In genomic region chr1:153678519-153679336, GRCh38 we compare ENCODE assay signal across 9 cellular contexts. TPM values are rescaled to one million over a fixed set of nuclear protein-coding genes. Genes with fewer than 3 reads are reported as not detected.
DNase-seq lines count a peak whose midpoint lies in the region; FAIRE-seq and TF ChIP-seq lines count a peak whose summit lies in the region.
"Had no signal": no experiment of that assay in that cellular context is flagged by ENCODE, and none has a peak within 500 bp of the region (broad histone marks: within the 10 kb centered on the region; RNA-seq: fewer than 3 reads in every experiment).

Gene NPR1, plus strand, starts transcription at chr1:153678688. Its CDS starts 421 bp downstream, at chr1:153679109.

- POLR2A ChIA-PET in AG04449 (lab: Yijun Ruan, JAX), result no interaction called here

- peak within 1 kb of the TSS; percentile 44 for H3K18ac ChIP-seq in mesendoderm (ENCODE audit: low read length)

- H4K5ac ChIP-seq in mesendoderm (ENCODE audit: low read length), result no peak within 1 kb of the TSS

- H3K4ac ChIP-seq in mesendoderm (ENCODE audit: low read depth, low read length), result peak within 1 kb of the TSS; percentile 64

- intact Hi-C loops in tibial artery (cut with DNase I; ENCODE audit: low total_unique reads), result loop anchor here (2.0 to 10.0 kb wide), 4 partner anchors 69 to 306 kb away; partner anchors contain the start of genes DENND4B and RAB13

- peak within 1 kb of the TSS; percentile 95 for H3K4me2 ChIP-seq in mesendoderm (ENCODE audit: low read length)

- no peak within 1 kb of the TSS for H3K27ac ChIP-seq in effector memory CD4-positive, alpha-beta T cell (ENCODE audit: insufficient read depth, low read length, poor library complexity, severe bottlenecking)
- H3K27ac ChIP-seq in mesendoderm (ENCODE audit: low read depth, low read length) (no peak within 1 kb of the TSS), tibial artery (peak within 1 kb of the TSS; percentile 84 to 86)

- no peak within 1 kb of the TSS for H2BK15ac ChIP-seq in mesendoderm (replicated peaks; ENCODE audit: low read depth)

- CTCF ChIA-PET in AG04449 (lab: Yijun Ruan, JAX), result interaction anchor here (0.7 to 8.9 kb wide), 27 partner anchors 10 to 312 kb away, joined by 3 to 118 read pairs (median 5); partner anchors contain the start of genes CREB3L4, JTB, RAB13 and RPS27

- no peak within 1 kb of the TSS for H2BK5ac ChIP-seq in mesendoderm (ENCODE audit: low read length)

- no peak within 1 kb of the TSS for H4K8ac ChIP-seq in mesendoderm (ENCODE audit: low read depth, low read length)

- TF ChIP-seq CTCF in AG04449 (IDR thresholded peaks at IDR 0.05; ENCODE audit: insufficient read depth, low read length, missing control alignments), result no peak
- no peak for TF ChIP-seq CTCF in tibial artery (IDR thresholded peaks at IDR 0.05)

- H3K79me1 ChIP-seq in mesendoderm (ENCODE audit: low read length), result no peaks in the 10 kb centered on the region

- DNase-seq in AG04449 (ENCODE audit: low read depth, low spot score) (no peak), GM12892 (ENCODE audit: insufficient read length) (peak; percentile 45), T-helper 9 cell (peak; percentile 16), mesendoderm (peak; percentile 66), tibial artery (peak; percentile 81 to 89), kidney glomerular epithelial cell (lab: John Stamatoyannopoulos, UW) (no peak), H4 (ENCODE audit: low spot score) (no peak)
- no peak for DNase-seq in effector memory CD4-positive, alpha-beta T cell

- peak within 1 kb of the TSS; percentile 82 for H3K9ac ChIP-seq in mesendoderm (ENCODE audit: low read length)

- H3K4me1 ChIP-seq in effector memory CD4-positive, alpha-beta T cell (ENCODE audit: control insufficient read depth, insufficient read depth, low read length, poor library complexity, severe bottlenecking), result peaks cover 28% of the 10 kb centered on the region
- H3K4me1 ChIP-seq in mesendoderm (ENCODE audit: control insufficient read depth, low read depth, low read length) (peaks cover 3% of the 10 kb centered on the region), tibial artery (peaks cover 0 to 35% (median 15%) of the 10 kb centered on the region in 4 donors)

- no peaks in the 10 kb centered on the region for H3K79me2 ChIP-seq in mesendoderm (ENCODE audit: control insufficient read depth, insufficient read depth, low read length)

- H3K4me3 ChIP-seq in AG04449 (ENCODE audit: low read depth, low read length) (peak within 1 kb of the TSS; percentile 39), mesendoderm (ENCODE audit: low read length) (peak within 1 kb of the TSS; percentile 58), tibial artery (peak within 1 kb of the TSS; percentile 68 to 76)
- peak within 1 kb of the TSS; percentile 56 for H3K4me3 ChIP-seq in effector memory CD4-positive, alpha-beta T cell (ENCODE audit: insufficient read depth, low read depth, low read length, poor library complexity, severe bottlenecking)

- H3K27me3 ChIP-seq in effector memory CD4-positive, alpha-beta T cell (replicated peaks; ENCODE audit: control insufficient read depth, insufficient read depth, low read length, poor library complexity, severe bottlenecking), result peaks cover 32% of the 10 kb centered on the region
- no peaks in the 10 kb centered on the region for H3K27me3 ChIP-seq in mesendoderm (ENCODE audit: insufficient read depth, low read length, poor library complexity)
- no peaks in the 10 kb centered on the region for H3K27me3 ChIP-seq in tibial artery

- no CpG with 5 or more reads among the region's 78 CpGs for WGBS in mesendoderm (ENCODE audit: extremely low coverage, insufficient coverage, low lambda C conversion rate)

- H3K36me3 ChIP-seq in effector memory CD4-positive, alpha-beta T cell (ENCODE audit: control insufficient read depth, insufficient read depth, low read length), result no peaks in the 10 kb centered on the region
- H3K36me3 ChIP-seq in mesendoderm (ENCODE audit: control insufficient read depth, insufficient read depth, low read length) (no peaks in the 10 kb centered on the region), tibial artery (peaks cover 0 to 13% (median 4%) of the 10 kb centered on the region in 3 donors)

- FAIRE-seq in GM12892 (lab: Jason Lieb, UNC), result peak; percentile 74
- FAIRE-seq: islet of Langerhans had no signal

- TF ChIP-seq POLR2A in GM12892 (IDR thresholded peaks at IDR 0.05; ENCODE audit: low read depth, low read length), result no peak

- H3K23ac ChIP-seq in mesendoderm (ENCODE audit: low read length), result peak within 1 kb of the TSS; percentile 89

- H2AK5ac ChIP-seq in mesendoderm (ENCODE audit: low read length), result no peak within 1 kb of the TSS

- H3K56ac ChIP-seq in mesendoderm (ENCODE audit: low read length), result peak within 1 kb of the TSS; percentile 95

- no peaks in the 10 kb centered on the region for H3K9me3 ChIP-seq in effector memory CD4-positive, alpha-beta T cell (ENCODE audit: control insufficient read depth, low read length)
- H3K9me3 ChIP-seq in tibial artery, result no peaks in the 10 kb centered on the region

- H2BK120ac ChIP-seq in mesendoderm (ENCODE audit: low read depth, low read length), result no peak within 1 kb of the TSS

RNA-seq across cellular contexts. Expression of gene NPR1, which starts in this region (rescaled TPM):
- polyA plus RNA-seq in GM12892 (2012; ENCODE audit: missing spikeins), result 0.42 TPM
- 1.6 TPM for polyA plus RNA-seq in mesendoderm (2013, experiment 1 of 2)
- 1.5 TPM for polyA plus RNA-seq in mesendoderm (2013, experiment 2 of 2)
- not detected in 2 replicates for total RNA-seq in H4 (2014; rRNA removed; shearing (Covaris generic))

Comparison
In these comparisons a context has a peak if more than half of its experiments do, and no peak if none do; other contexts are left out.
1. DNase-seq: peak in GM12892 (single experiment), T-helper 9 cell (single experiment), mesendoderm (single experiment) and tibial artery (2 of 2); none in AG04449 (single experiment), effector memory CD4-positive, alpha-beta T cell (0 of 3), kidney glomerular epithelial cell (single experiment) and H4 (single experiment).
2. H3K27ac ChIP-seq: peak in tibial artery (2 of 2); none in effector memory CD4-positive, alpha-beta T cell (single experiment) and mesendoderm (single experiment).
3. Peak in every context shown above with its lines, with median percentiles within 50 percentile points of each other: H3K4me3 ChIP-seq.